ENCODE assay signal across 1 cellular context in genomic region chr7:100177040-100178001, GRCh38.
TF ChIP-seq lines count a peak whose summit lies in the region.

A gene with protein sequence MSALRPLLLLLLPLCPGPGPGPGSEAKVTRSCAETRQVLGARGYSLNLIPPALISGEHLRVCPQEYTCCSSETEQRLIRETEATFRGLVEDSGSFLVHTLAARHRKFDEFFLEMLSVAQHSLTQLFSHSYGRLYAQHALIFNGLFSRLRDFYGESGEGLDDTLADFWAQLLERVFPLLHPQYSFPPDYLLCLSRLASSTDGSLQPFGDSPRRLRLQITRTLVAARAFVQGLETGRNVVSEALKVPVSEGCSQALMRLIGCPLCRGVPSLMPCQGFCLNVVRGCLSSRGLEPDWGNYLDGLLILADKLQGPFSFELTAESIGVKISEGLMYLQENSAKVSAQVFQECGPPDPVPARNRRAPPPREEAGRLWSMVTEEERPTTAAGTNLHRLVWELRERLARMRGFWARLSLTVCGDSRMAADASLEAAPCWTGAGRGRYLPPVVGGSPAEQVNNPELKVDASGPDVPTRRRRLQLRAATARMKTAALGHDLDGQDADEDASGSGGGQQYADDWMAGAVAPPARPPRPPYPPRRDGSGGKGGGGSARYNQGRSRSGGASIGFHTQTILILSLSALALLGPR (minus strand): TSS chr7:100177381. CDS start chr7:100177199, 182 bp downstream.
A gene with protein sequence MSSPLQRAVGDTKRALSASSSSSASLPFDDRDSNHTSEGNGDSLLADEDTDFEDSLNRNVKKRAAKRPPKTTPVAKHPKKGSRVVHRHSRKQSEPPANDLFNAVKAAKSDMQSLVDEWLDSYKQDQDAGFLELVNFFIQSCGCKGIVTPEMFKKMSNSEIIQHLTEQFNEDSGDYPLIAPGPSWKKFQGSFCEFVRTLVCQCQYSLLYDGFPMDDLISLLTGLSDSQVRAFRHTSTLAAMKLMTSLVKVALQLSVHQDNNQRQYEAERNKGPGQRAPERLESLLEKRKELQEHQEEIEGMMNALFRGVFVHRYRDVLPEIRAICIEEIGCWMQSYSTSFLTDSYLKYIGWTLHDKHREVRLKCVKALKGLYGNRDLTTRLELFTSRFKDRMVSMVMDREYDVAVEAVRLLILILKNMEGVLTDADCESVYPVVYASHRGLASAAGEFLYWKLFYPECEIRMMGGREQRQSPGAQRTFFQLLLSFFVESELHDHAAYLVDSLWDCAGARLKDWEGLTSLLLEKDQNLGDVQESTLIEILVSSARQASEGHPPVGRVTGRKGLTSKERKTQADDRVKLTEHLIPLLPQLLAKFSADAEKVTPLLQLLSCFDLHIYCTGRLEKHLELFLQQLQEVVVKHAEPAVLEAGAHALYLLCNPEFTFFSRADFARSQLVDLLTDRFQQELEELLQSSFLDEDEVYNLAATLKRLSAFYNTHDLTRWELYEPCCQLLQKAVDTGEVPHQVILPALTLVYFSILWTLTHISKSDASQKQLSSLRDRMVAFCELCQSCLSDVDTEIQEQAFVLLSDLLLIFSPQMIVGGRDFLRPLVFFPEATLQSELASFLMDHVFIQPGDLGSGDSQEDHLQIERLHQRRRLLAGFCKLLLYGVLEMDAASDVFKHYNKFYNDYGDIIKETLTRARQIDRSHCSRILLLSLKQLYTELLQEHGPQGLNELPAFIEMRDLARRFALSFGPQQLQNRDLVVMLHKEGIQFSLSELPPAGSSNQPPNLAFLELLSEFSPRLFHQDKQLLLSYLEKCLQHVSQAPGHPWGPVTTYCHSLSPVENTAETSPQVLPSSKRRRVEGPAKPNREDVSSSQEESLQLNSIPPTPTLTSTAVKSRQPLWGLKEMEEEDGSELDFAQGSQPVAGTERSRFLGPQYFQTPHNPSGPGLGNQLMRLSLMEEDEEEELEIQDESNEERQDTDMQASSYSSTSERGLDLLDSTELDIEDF (plus strand): TSS chr7:100177918. CDS start chr7:100180557, 2,639 bp downstream.

TF ChIP-seq in K562, 482 proteins besides CTCF, POLR2A, EP300 and RAD21 (continued from another document):
- TF ChIP-seq IRF1 (CRISPR knock-in tag; IDR thresholded peaks at IDR 0.05; ENCODE audit: borderline replicate concordance) (peak; percentile 39; the same call in 1 of the 2 replicates), E2F3 (CRISPR knock-in tag; IDR thresholded peaks at IDR 0.05) (no peak), MYC (IDR thresholded peaks at IDR 0.05; ENCODE audit: low read depth, low read length) (0 out of 2 replicates have a peak, but pooled peaks have one; percentile 54), MYC (CRISPR knock-in tag; IDR thresholded peaks at IDR 0.05; ENCODE audit: borderline replicate concordance, low read depth) (no peak), NRF1 (conservative IDR thresholded peaks at IDR 0.05 in 1 of 2, IDR thresholded peaks at IDR 0.05 in 1 of 2) (peak; percentile 57 to 64), CXXC5 (CRISPR knock-in tag; IDR thresholded peaks at IDR 0.05) (peak; percentile 54), ZNF224 (CRISPR knock-in tag; IDR thresholded peaks at IDR 0.05) (peak; percentile 48; the same call in 1 of the 2 replicates), NR4A1 (CRISPR knock-in tag; IDR thresholded peaks at IDR 0.05) (0 out of 2 replicates have a peak, but pooled peaks have one; percentile 45), NR4A1 (tag; IDR thresholded peaks at IDR 0.05) (0 out of 2 replicates have a peak, but pooled peaks have one; percentile 36), KLF16 (IDR thresholded peaks at IDR 0.05) (no peak), MAZ (CRISPR knock-in tag; conservative IDR thresholded peaks at IDR 0.05 in 1 of 2, IDR thresholded peaks at IDR 0.05 in 1 of 2) (0 out of 4 replicates have a peak, but pooled peaks of 1 of the 2 experiments have one; percentile 31), ZNF282 (CRISPR knock-in tag; IDR thresholded peaks at IDR 0.05) (peak; percentile 36; the same call in 1 of the 2 replicates), PKNOX1 (IDR thresholded peaks at IDR 0.05) (peak; percentile 79), POLR2G (IDR thresholded peaks at IDR 0.05; ENCODE audit: low read depth, low read length) (peak; percentile 75), ZNF586 (CRISPR knock-in tag; conservative IDR thresholded peaks at IDR 0.05) (no peak), ZNF232 (CRISPR knock-in tag; IDR thresholded peaks at IDR 0.05) (peak; percentile 92), MTA3 (IDR thresholded peaks at IDR 0.05; ENCODE audit: borderline replicate concordance) (0 out of 2 replicates have a peak, but pooled peaks have one; percentile 36), PCBP1 (IDR thresholded peaks at IDR 0.05; ENCODE audit: low read depth, low read length, poor library complexity, severe bottlenecking) (peak; percentile 53)
- TF ChIP-seq, protein P1, sequence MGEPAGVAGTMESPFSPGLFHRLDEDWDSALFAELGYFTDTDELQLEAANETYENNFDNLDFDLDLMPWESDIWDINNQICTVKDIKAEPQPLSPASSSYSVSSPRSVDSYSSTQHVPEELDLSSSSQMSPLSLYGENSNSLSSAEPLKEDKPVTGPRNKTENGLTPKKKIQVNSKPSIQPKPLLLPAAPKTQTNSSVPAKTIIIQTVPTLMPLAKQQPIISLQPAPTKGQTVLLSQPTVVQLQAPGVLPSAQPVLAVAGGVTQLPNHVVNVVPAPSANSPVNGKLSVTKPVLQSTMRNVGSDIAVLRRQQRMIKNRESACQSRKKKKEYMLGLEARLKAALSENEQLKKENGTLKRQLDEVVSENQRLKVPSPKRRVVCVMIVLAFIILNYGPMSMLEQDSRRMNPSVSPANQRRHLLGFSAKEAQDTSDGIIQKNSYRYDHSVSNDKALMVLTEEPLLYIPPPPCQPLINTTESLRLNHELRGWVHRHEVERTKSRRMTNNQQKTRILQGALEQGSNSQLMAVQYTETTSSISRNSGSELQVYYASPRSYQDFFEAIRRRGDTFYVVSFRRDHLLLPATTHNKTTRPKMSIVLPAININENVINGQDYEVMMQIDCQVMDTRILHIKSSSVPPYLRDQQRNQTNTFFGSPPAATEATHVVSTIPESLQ (CRISPR knock-in tag; IDR thresholded peaks at IDR 0.05), result peak; percentile 92
- TF ChIP-seq, protein P2, sequence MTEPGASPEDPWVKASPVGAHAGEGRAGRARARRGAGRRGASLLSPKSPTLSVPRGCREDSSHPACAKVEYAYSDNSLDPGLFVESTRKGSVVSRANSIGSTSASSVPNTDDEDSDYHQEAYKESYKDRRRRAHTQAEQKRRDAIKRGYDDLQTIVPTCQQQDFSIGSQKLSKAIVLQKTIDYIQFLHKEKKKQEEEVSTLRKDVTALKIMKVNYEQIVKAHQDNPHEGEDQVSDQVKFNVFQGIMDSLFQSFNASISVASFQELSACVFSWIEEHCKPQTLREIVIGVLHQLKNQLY (CRISPR knock-in tag; conservative IDR thresholded peaks at IDR 0.05), result 0 out of 4 replicates have a peak, but pooled peaks of 1 of the 2 experiments have one; percentile 53
